1 cellular context compared by ENCODE assay signal in the genomic region with DNA sequence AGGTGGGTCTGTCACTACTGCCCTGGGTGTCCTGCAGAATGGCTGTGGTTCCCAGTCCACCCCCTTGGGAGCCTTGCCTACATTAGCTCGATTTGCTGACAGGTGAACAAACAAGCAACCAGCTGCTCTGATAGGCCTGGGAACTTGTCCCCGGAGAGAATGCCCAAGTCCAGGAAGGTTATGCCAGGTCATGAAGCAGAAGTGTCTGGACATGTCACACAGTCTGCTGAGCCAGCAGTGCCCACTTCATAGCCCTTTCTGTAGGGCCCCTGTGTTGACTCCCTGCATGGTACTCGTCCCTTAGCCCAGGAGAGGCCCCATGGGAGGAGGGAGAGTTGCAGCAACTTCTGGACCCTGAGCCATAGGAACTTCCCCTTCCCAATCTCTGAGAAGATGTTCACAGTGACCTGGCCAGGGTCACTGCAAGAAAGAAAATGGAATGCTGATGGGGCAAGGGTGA.
TF ChIP-seq lines count a peak whose summit lies in the region.

No MANE protein-coding gene starts in this region.

TF ChIP-seq in HepG2, 621 proteins besides CTCF, POLR2A, EP300 and RAD21 (continued from another document and continues in another):
- TF ChIP-seq, protein P1, sequence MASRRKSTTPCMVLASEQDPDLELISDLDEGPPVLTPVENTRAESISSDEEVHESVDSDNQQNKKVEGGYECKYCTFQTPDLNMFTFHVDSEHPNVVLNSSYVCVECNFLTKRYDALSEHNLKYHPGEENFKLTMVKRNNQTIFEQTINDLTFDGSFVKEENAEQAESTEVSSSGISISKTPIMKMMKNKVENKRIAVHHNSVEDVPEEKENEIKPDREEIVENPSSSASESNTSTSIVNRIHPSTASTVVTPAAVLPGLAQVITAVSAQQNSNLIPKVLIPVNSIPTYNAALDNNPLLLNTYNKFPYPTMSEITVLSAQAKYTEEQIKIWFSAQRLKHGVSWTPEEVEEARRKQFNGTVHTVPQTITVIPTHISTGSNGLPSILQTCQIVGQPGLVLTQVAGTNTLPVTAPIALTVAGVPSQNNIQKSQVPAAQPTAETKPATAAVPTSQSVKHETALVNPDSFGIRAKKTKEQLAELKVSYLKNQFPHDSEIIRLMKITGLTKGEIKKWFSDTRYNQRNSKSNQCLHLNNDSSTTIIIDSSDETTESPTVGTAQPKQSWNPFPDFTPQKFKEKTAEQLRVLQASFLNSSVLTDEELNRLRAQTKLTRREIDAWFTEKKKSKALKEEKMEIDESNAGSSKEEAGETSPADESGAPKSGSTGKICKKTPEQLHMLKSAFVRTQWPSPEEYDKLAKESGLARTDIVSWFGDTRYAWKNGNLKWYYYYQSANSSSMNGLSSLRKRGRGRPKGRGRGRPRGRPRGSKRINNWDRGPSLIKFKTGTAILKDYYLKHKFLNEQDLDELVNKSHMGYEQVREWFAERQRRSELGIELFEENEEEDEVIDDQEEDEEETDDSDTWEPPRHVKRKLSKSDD (CRISPR knock-in tag; IDR thresholded peaks at IDR 0.05; ENCODE audit: low read depth): no peak
- TF ChIP-seq, protein P2, sequence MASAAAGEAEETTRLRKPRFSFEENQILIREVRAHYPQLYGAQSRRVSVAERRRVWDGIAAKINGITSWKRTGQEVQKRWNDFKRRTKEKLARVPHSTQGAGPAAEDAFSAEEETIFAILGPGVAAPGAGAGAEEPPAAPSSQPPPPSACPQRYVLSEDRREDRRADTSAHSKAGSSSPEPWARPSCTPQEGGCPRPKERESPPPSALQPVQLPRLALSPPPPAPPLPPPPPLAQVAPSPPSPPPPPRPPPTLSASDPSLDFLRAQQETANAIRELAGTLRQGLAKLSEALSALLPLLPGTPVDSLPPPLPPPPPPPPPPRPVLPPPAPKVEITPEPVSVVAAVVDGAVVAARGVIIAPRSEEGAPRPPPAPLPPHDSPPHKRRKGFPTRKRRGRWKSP (CRISPR knock-in tag; IDR thresholded peaks at IDR 0.05): no peak
- no peak for TF ChIP-seq RBFOX2 (IDR thresholded peaks at IDR 0.05; ENCODE audit: low read depth, low read length)
- TF ChIP-seq NCOR1 (IDR thresholded peaks at IDR 0.05; ENCODE audit: borderline replicate concordance, low read length): peak; percentile 63; the same call in 1 of the 2 replicates
- TF ChIP-seq ZNF317 (CRISPR knock-in tag; IDR thresholded peaks at IDR 0.05): no peak
- TF ChIP-seq CEBPG (CRISPR knock-in tag; IDR thresholded peaks at IDR 0.05): no peak
- TF ChIP-seq RCOR2 (CRISPR knock-in tag; IDR thresholded peaks at IDR 0.05): no peak
- no peak for TF ChIP-seq ZNF510 (CRISPR knock-in tag; IDR thresholded peaks at IDR 0.05; ENCODE audit: low read depth)
- no peak for TF ChIP-seq KLF9 (CRISPR knock-in tag; IDR thresholded peaks at IDR 0.05; ENCODE audit: low read depth)
- no peak for TF ChIP-seq KAT2B (IDR thresholded peaks at IDR 0.05; ENCODE audit: borderline replicate concordance, low read depth, low read length)
- TF ChIP-seq, protein P3, sequence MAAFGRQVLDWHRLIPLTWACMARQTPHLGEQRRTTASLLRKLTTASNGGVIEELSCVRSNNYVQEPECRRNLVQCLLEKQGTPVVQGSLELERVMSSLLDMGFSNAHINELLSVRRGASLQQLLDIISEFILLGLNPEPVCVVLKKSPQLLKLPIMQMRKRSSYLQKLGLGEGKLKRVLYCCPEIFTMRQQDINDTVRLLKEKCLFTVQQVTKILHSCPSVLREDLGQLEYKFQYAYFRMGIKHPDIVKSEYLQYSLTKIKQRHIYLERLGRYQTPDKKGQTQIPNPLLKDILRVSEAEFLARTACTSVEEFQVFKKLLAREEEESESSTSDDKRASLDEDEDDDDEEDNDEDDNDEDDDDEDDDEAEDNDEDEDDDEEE (CRISPR knock-in tag; IDR thresholded peaks at IDR 0.05): no peak
- TF ChIP-seq ZFP1 (CRISPR knock-in tag; IDR thresholded peaks at IDR 0.05): no peak
- TF ChIP-seq ZNF263 (CRISPR knock-in tag; IDR thresholded peaks at IDR 0.05): peak; percentile 98
- TF ChIP-seq, protein P4, sequence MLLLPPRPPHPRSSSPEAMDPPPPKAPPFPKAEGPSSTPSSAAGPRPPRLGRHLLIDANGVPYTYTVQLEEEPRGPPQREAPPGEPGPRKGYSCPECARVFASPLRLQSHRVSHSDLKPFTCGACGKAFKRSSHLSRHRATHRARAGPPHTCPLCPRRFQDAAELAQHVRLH (CRISPR knock-in tag; IDR thresholded peaks at IDR 0.05; ENCODE audit: borderline replicate concordance, low read depth): no peak
- no peak for TF ChIP-seq ZNF230 (CRISPR knock-in tag; IDR thresholded peaks at IDR 0.05)
- TF ChIP-seq CREM (IDR thresholded peaks at IDR 0.05): no peak
- TF ChIP-seq CREM (CRISPR knock-in tag; IDR thresholded peaks at IDR 0.05): no peak
- no peak for TF ChIP-seq PITX1 (CRISPR knock-in tag; IDR thresholded peaks at IDR 0.05)
- TF ChIP-seq, protein P5, sequence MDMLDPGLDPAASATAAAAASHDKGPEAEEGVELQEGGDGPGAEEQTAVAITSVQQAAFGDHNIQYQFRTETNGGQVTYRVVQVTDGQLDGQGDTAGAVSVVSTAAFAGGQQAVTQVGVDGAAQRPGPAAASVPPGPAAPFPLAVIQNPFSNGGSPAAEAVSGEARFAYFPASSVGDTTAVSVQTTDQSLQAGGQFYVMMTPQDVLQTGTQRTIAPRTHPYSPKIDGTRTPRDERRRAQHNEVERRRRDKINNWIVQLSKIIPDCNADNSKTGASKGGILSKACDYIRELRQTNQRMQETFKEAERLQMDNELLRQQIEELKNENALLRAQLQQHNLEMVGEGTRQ (IDR thresholded peaks at IDR 0.05; ENCODE audit: low read depth, low read length): no peak
- TF ChIP-seq, protein P5 (CRISPR knock-in tag; IDR thresholded peaks at IDR 0.05; ENCODE audit: borderline replicate concordance): no peak
- TF ChIP-seq ZNF75D (CRISPR knock-in tag; IDR thresholded peaks at IDR 0.05; ENCODE audit: borderline replicate concordance): no peak
- TF ChIP-seq, protein P6, sequence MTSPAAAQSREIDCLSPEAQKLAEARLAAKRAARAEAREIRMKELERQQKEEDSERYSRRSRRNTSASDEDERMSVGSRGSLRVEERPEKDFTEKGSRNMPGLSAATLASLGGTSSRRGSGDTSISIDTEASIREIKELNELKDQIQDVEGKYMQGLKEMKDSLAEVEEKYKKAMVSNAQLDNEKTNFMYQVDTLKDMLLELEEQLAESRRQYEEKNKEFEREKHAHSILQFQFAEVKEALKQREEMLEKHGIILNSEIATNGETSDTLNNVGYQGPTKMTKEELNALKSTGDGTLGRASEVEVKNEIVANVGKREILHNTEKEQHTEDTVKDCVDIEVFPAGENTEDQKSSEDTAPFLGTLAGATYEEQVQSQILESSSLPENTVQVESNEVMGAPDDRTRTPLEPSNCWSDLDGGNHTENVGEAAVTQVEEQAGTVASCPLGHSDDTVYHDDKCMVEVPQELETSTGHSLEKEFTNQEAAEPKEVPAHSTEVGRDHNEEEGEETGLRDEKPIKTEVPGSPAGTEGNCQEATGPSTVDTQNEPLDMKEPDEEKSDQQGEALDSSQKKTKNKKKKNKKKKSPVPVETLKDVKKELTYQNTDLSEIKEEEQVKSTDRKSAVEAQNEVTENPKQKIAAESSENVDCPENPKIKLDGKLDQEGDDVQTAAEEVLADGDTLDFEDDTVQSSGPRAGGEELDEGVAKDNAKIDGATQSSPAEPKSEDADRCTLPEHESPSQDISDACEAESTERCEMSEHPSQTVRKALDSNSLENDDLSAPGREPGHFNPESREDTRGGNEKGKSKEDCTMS (CRISPR knock-in tag; conservative IDR thresholded peaks at IDR 0.05): no peak
- TF ChIP-seq, protein P7, sequence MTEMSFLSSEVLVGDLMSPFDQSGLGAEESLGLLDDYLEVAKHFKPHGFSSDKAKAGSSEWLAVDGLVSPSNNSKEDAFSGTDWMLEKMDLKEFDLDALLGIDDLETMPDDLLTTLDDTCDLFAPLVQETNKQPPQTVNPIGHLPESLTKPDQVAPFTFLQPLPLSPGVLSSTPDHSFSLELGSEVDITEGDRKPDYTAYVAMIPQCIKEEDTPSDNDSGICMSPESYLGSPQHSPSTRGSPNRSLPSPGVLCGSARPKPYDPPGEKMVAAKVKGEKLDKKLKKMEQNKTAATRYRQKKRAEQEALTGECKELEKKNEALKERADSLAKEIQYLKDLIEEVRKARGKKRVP (CRISPR knock-in tag; IDR thresholded peaks at IDR 0.05): no peak
- TF ChIP-seq SAP130 (CRISPR knock-in tag; IDR thresholded peaks at IDR 0.05; ENCODE audit: low read depth): peak; percentile 68
- no peak for TF ChIP-seq SMARCC2 (IDR thresholded peaks at IDR 0.05)
- no peak for TF ChIP-seq HNRNPK (IDR thresholded peaks at IDR 0.05; ENCODE audit: low read depth, low read length, poor library complexity, severe bottlenecking)
- TF ChIP-seq EHMT2 (IDR thresholded peaks at IDR 0.05; ENCODE audit: borderline replicate concordance, low read depth, low read length): no peak
- TF ChIP-seq TBL1XR1 (IDR thresholded peaks at IDR 0.05; ENCODE audit: borderline replicate concordance, low read length, partially characterized antibody): no peak
- TF ChIP-seq ZFX (CRISPR knock-in tag; IDR thresholded peaks at IDR 0.05; ENCODE audit: low read depth): peak; percentile 34; the same call in 1 of the 2 replicates
- TF ChIP-seq, protein P8, sequence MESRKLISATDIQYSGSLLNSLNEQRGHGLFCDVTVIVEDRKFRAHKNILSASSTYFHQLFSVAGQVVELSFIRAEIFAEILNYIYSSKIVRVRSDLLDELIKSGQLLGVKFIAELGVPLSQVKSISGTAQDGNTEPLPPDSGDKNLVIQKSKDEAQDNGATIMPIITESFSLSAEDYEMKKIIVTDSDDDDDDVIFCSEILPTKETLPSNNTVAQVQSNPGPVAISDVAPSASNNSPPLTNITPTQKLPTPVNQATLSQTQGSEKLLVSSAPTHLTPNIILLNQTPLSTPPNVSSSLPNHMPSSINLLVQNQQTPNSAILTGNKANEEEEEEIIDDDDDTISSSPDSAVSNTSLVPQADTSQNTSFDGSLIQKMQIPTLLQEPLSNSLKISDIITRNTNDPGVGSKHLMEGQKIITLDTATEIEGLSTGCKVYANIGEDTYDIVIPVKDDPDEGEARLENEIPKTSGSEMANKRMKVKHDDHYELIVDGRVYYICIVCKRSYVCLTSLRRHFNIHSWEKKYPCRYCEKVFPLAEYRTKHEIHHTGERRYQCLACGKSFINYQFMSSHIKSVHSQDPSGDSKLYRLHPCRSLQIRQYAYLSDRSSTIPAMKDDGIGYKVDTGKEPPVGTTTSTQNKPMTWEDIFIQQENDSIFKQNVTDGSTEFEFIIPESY (CRISPR knock-in tag; IDR thresholded peaks at IDR 0.05): no peak
- no peak; the same call in 1 of the 2 replicates for TF ChIP-seq ZMYM4 (CRISPR knock-in tag; IDR thresholded peaks at IDR 0.05)
- TF ChIP-seq, protein P9, sequence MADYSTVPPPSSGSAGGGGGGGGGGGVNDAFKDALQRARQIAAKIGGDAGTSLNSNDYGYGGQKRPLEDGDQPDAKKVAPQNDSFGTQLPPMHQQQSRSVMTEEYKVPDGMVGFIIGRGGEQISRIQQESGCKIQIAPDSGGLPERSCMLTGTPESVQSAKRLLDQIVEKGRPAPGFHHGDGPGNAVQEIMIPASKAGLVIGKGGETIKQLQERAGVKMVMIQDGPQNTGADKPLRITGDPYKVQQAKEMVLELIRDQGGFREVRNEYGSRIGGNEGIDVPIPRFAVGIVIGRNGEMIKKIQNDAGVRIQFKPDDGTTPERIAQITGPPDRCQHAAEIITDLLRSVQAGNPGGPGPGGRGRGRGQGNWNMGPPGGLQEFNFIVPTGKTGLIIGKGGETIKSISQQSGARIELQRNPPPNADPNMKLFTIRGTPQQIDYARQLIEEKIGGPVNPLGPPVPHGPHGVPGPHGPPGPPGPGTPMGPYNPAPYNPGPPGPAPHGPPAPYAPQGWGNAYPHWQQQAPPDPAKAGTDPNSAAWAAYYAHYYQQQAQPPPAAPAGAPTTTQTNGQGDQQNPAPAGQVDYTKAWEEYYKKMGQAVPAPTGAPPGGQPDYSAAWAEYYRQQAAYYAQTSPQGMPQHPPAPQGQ (CRISPR knock-in tag; IDR thresholded peaks at IDR 0.05; ENCODE audit: borderline replicate concordance): no peak
- TF ChIP-seq GFI1 (CRISPR knock-in tag; IDR thresholded peaks at IDR 0.05; ENCODE audit: borderline replicate concordance): no peak
- TF ChIP-seq, protein P10, sequence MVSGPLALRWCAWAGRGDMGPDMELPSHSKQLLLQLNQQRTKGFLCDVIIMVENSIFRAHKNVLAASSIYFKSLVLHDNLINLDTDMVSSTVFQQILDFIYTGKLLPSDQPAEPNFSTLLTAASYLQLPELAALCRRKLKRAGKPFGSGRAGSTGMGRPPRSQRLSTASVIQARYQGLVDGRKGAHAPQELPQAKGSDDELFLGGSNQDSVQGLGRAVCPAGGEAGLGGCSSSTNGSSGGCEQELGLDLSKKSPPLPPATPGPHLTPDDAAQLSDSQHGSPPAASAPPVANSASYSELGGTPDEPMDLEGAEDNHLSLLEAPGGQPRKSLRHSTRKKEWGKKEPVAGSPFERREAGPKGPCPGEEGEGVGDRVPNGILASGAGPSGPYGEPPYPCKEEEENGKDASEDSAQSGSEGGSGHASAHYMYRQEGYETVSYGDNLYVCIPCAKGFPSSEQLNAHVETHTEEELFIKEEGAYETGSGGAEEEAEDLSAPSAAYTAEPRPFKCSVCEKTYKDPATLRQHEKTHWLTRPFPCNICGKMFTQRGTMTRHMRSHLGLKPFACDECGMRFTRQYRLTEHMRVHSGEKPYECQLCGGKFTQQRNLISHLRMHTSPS (CRISPR knock-in tag; IDR thresholded peaks at IDR 0.05; ENCODE audit: low read depth): peak; percentile 63
- no peak for TF ChIP-seq MAZ (IDR thresholded peaks at IDR 0.05; ENCODE audit: borderline replicate concordance, low read depth, low read length)
- TF ChIP-seq MAZ (CRISPR knock-in tag; IDR thresholded peaks at IDR 0.05; ENCODE audit: low read depth): no peak
- TF ChIP-seq, protein P11, sequence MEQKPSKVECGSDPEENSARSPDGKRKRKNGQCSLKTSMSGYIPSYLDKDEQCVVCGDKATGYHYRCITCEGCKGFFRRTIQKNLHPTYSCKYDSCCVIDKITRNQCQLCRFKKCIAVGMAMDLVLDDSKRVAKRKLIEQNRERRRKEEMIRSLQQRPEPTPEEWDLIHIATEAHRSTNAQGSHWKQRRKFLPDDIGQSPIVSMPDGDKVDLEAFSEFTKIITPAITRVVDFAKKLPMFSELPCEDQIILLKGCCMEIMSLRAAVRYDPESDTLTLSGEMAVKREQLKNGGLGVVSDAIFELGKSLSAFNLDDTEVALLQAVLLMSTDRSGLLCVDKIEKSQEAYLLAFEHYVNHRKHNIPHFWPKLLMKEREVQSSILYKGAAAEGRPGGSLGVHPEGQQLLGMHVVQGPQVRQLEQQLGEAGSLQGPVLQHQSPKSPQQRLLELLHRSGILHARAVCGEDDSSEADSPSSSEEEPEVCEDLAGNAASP (CRISPR knock-in tag; IDR thresholded peaks at IDR 0.05; ENCODE audit: borderline replicate concordance): peak; percentile 98
- TF ChIP-seq, protein P12, sequence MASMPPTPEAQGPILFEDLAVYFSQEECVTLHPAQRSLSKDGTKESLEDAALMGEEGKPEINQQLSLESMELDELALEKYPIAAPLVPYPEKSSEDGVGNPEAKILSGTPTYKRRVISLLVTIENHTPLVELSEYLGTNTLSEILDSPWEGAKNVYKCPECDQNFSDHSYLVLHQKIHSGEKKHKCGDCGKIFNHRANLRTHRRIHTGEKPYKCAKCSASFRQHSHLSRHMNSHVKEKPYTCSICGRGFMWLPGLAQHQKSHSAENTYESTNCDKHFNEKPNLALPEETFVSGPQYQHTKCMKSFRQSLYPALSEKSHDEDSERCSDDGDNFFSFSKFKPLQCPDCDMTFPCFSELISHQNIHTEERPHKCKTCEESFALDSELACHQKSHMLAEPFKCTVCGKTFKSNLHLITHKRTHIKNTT (CRISPR knock-in tag; IDR thresholded peaks at IDR 0.05): no peak
- TF ChIP-seq HOXA5 (CRISPR knock-in tag; IDR thresholded peaks at IDR 0.05): no peak
